In the genomic region with DNA sequence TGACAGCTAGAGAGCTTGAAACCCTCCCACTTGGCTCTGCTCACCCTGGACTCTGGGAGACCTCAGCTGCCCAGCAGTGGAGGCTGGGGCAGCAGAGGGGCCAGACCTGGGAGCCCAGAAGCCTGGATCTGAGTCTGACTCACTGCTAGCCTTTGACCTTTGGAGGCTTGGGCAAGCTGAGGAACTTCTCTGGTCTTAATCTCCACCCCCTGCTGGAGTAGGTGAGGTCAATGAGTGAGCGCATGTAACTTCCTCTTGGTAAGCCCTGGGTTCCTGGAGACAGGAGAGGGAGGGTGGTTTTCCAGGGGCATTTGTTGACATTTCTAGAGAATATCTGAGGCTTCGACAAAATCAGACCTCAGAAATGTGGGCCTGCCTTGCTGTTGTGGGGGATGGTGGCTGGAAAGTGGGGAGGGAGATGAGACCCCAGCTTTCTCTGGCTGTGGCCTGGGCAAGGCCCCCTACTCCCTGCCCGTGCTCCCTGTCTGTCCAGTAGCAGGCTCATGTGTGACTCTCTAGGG, we compare ENCODE assay signal across 9 cellular contexts.
DNase-seq lines count a peak whose midpoint lies in the region; ATAC-seq and TF ChIP-seq lines count a peak whose summit lies in the region.
"Had no signal": no experiment of that assay in that cellular context is flagged by ENCODE, and none has a peak within 500 bp of the region (broad histone marks: within the 10 kb centered on the region; RNA-seq: fewer than 3 reads in every experiment).

No MANE protein-coding gene starts in this region.

- no peaks in the 10 kb centered on the region for H3K36me3 ChIP-seq in CD8-positive, alpha-beta T cell (ENCODE audit: insufficient read depth, low read length)
- H3K36me3 ChIP-seq in MG63 = no peaks in the 10 kb centered on the region
- H3K36me3 ChIP-seq: ascending aorta had no signal

- no peaks in the 10 kb centered on the region for H3K27me3 Mint-ChIP-seq in CD8-positive, alpha-beta T cell (ENCODE audit: low read depth)

- no peak for TF ChIP-seq CTCF in CD8-positive, alpha-beta T cell (IDR thresholded peaks at IDR 0.05)

- DNase-seq in CD8-positive, alpha-beta T cell = no peak
- DNase-seq in MG63 = peak; percentile 99
- peak; percentile 97 for DNase-seq in amniotic epithelial cell (ENCODE audit: low read depth)
- peak; percentile 78 for DNase-seq in myocyte (ENCODE audit: low read depth)
- DNase-seq in NCI-H1436 treated with DMSO at 0.1 percent for 48 hours (lab: John Stamatoyannopoulos, UW) = no peak
- DNase-seq in NCI-H1105 (lab: John Stamatoyannopoulos, UW) = no peak
- DNase-seq in DMS153 (lab: John Stamatoyannopoulos, UW) = no peak

- no peaks in the 10 kb centered on the region for H3K27me3 ChIP-seq in CD8-positive, alpha-beta T cell (ENCODE audit: insufficient read depth, low read length)
- no peaks in the 10 kb centered on the region for H3K27me3 ChIP-seq in MG63
- H3K27me3 ChIP-seq: ascending aorta had no signal

- peaks cover 27% of the 10 kb centered on the region for H3K4me1 Mint-ChIP-seq in CD8-positive, alpha-beta T cell (ENCODE audit: low read depth)

- ATAC-seq in CD8-positive, alpha-beta T cell = peak; percentile 7
- ATAC-seq in GM19452 (IDR thresholded peaks at IDR 0.05; ENCODE audit: unreplicated experiment) = no peak

- H3K9me3 Mint-ChIP-seq in CD8-positive, alpha-beta T cell = no peaks in the 10 kb centered on the region

- H3K4me3 ChIP-seq in CD8-positive, alpha-beta T cell (ENCODE audit: low read depth, low read length) = no peak overlapping the region
- no peak overlapping the region for H3K4me3 ChIP-seq in MG63
- H3K4me3 ChIP-seq: ascending aorta had no signal

- H3K9me3 ChIP-seq in CD8-positive, alpha-beta T cell (ENCODE audit: low read length) = no peaks in the 10 kb centered on the region
- no peaks in the 10 kb centered on the region for H3K9me3 ChIP-seq in MG63
- H3K9me3 ChIP-seq: ascending aorta had no signal

- peaks cover 17% of the 10 kb centered on the region for H3K4me1 ChIP-seq in CD8-positive, alpha-beta T cell (ENCODE audit: insufficient read depth, low read length)
- H3K4me1 ChIP-seq: ascending aorta had no signal

- CTCF ChIA-PET in CD8-positive, alpha-beta T cell (lab: Charles Lee) = interaction anchor here (1.6 kb wide), 1 partner anchor 95 kb away, joined by 4 read pairs; no protein-coding TSS in a partner anchor

- POLR2A ChIA-PET in CD8-positive, alpha-beta T cell (lab: Charles Lee) = interaction anchor here (0.8 to 1.5 kb wide), 6 partner anchors 56 to 230 kb away, joined by 3 to 7 read pairs (median 4); a partner anchor contains a TSS

- no peaks in the 10 kb centered on the region for H3K36me3 Mint-ChIP-seq in CD8-positive, alpha-beta T cell

- intact Hi-C loops in CD8-positive, alpha-beta T cell (cut with DNase I, micrococcal nuclease) = loop anchor here (1.0 to 10.0 kb wide), 5 partner anchors 23 to 149 kb away; a partner anchor contains a TSS

- peak overlapping the region; percentile 54 for H3K27ac ChIP-seq in CD8-positive, alpha-beta T cell (ENCODE audit: low read depth, low read length)
- H3K27ac ChIP-seq: ascending aorta had no signal

- peak overlapping the region; percentile 63 for H3K27ac Mint-ChIP-seq in CD8-positive, alpha-beta T cell

- no peak overlapping the region for H3K4me3 Mint-ChIP-seq in CD8-positive, alpha-beta T cell

Comparison
In these comparisons a context has a peak if more than half of its experiments do, and no peak if none do; other contexts are left out.
1. DNase-seq: peak in MG63 (single experiment), amniotic epithelial cell (single experiment) and myocyte (single experiment); none in CD8-positive, alpha-beta T cell (0 of 7), NCI-H1436 treated with DMSO at 0.1 percent for 48 hours (single experiment), NCI-H1105 (single experiment) and DMS153 (single experiment).